22 cellular contexts compared by ENCODE assay signal in genomic region chr20:54140927-54141566, GRCh38. TPM values are rescaled to one million over a fixed set of nuclear protein-coding genes. Genes with fewer than 3 reads are reported as not detected.
DNase-seq lines count a peak whose midpoint lies in the region; ATAC-seq and TF ChIP-seq lines count a peak whose summit lies in the region.
"Had no signal": no experiment of that assay in that cellular context is flagged by ENCODE, and none has a peak within 500 bp of the region (broad histone marks: within the 10 kb centered on the region; RNA-seq: fewer than 3 reads in every experiment).

No MANE protein-coding gene starts in this region.

- H3K4me1 Mint-ChIP-seq in mesothelial cell of epicardium, result peaks cover 4% of the 10 kb centered on the region
- no peaks in the 10 kb centered on the region for H3K4me1 Mint-ChIP-seq in stimulated activated memory B cell treated with anti-CD40 and anti-IgM and Interleukin-4, amounts not matched to agents 10 μg/mL and 1 μg/mL and 100 μg/mL, for 72 hours
- H3K4me1 Mint-ChIP-seq: activated naive CD4-positive, alpha-beta T cell treated with anti-CD3 and anti-CD28 coated beads, Interleukin-2, amount 50 U/mL, for 24 hours; central memory CD8-positive, alpha-beta T cell; endodermal cell had no signal

- TF ChIP-seq CTCF in PC-9 (conservative IDR thresholded peaks at IDR 0.05), result no peak
- TF ChIP-seq CTCF in mammary epithelial cell (conservative IDR thresholded peaks at IDR 0.05 in 1 of 2, IDR thresholded peaks at IDR 0.05 in 1 of 2; ENCODE audit: extremely low read depth in 1 of 2, insufficient read depth in 1 of 2, low read depth in 1 of 2, low read length in 2 of 2), result no peak
- no peak for TF ChIP-seq CTCF in mesothelial cell of epicardium (IDR thresholded peaks at IDR 0.05; ENCODE audit: unreplicated experiment)

- POLR2A ChIA-PET in PC-9 (lab: Charles Lee; ENCODE audit: unreplicated experiment), result interaction anchor here (0.6 kb wide), 1 partner anchor 547 kb away, joined by 4 read pairs; no protein-coding TSS in a partner anchor

- H4K20me1 ChIP-seq in PC-9 (ENCODE audit: insufficient read depth) (no peaks in the 10 kb centered on the region), mammary epithelial cell (ENCODE audit: insufficient read depth, low read length) (no peaks in the 10 kb centered on the region)

- DNase-seq in EL (peak; percentile 89), PC-9 (peak; percentile 26 to 96), mammary epithelial cell (peak; percentile 91), mesothelial cell of epicardium (ENCODE audit: low spot score in 2 of 2, unreplicated experiment in 2 of 2) (no peak), NCI-H345 (lab: John Stamatoyannopoulos, UW) (no peak), LoVo (ENCODE audit: low spot score) (no peak)
- DNase-seq: activated T-cell treated with anti-CD3 and anti-CD28 coated beads for 4 hours; DND-41; endodermal cell; glutamatergic neuron; NCI-H2029; NCI-H526 treated with DMSO at 0.1 percent for 48 hours; Peyer's patch; stimulated activated CD4-positive, alpha-beta T cell treated with anti-CD3 and anti-CD28 coated beads, Interleukin-12 subunit alpha, Interleukin-12 subunit beta, amount 100 ng/mL, for 4 hours had no signal

- H3K4me2 ChIP-seq in PC-9 (peak overlapping the region; percentile 17; the same call in 1 of the 2 replicates), mammary epithelial cell (ENCODE audit: insufficient read depth, low read depth, low read length) (peak overlapping the region; percentile 6)

- CTCF ChIA-PET in PC-9 (lab: Charles Lee), result no interaction called here
- CTCF ChIA-PET in mammary epithelial cell (lab: Charles Lee; ENCODE audit: low non-redundant PET), result no interaction called here

- H3K79me2 ChIP-seq in PC-9 (ENCODE audit: low read depth) (no peaks in the 10 kb centered on the region), mammary epithelial cell (ENCODE audit: insufficient read depth, low read length) (no peaks in the 10 kb centered on the region)
- H3K79me2 ChIP-seq: parathyroid adenoma had no signal

- H3K4me3 ChIP-seq in PC-9 (no peak overlapping the region), mammary epithelial cell (replicated peaks in 1 of 3; ENCODE audit: insufficient read depth in 1 of 3, low read depth in 2 of 3, low read length in 3 of 3) (no peak overlapping the region)
- H3K4me3 ChIP-seq: Peyer's patch had no signal

- H3F3A ChIP-seq in PC-9 (ENCODE audit: insufficient read depth, low read depth), result peaks cover 29% of the 10 kb centered on the region

- H3K27me3 ChIP-seq in PC-9 (ENCODE audit: insufficient read depth, low read depth) (no peaks in the 10 kb centered on the region), mammary epithelial cell (ENCODE audit: insufficient read depth, low read length) (no peaks in the 10 kb centered on the region)
- H3K27me3 ChIP-seq: Peyer's patch had no signal

- peak overlapping the region; percentile 60 for H3K27ac Mint-ChIP-seq in mesothelial cell of epicardium
- no peak overlapping the region for H3K27ac Mint-ChIP-seq in stimulated activated memory B cell treated with anti-CD40 and anti-IgM and Interleukin-4, amounts not matched to agents 10 μg/mL and 1 μg/mL and 100 μg/mL, for 72 hours
- H3K27ac Mint-ChIP-seq: activated naive CD4-positive, alpha-beta T cell treated with anti-CD3 and anti-CD28 coated beads, Interleukin-2, amount 50 U/mL, for 24 hours; endodermal cell; T-helper 1 cell treated with Interleukin-12 subunit alpha and Interleukin-12 subunit beta and Interleukin-4 antibody, amounts not matched to agents 30 μg/mL and 1 μg/mL, for 36 hours had no signal

- peaks cover 33% of the 10 kb centered on the region for H3K4me1 ChIP-seq in PC-9 (replicated peaks; ENCODE audit: insufficient read depth)
- peaks cover 33% of the 10 kb centered on the region for H3K4me1 ChIP-seq in mammary epithelial cell (ENCODE audit: insufficient read depth, low read length)
- H3K4me1 ChIP-seq: parathyroid adenoma, Peyer's patch had no signal

- H3K4me3 Mint-ChIP-seq in mesothelial cell of epicardium, result no peak overlapping the region
- H3K4me3 Mint-ChIP-seq in stimulated activated memory B cell treated with anti-CD40 and anti-IgM and Interleukin-4, amounts not matched to agents 10 μg/mL and 1 μg/mL and 100 μg/mL, for 72 hours, result no peak overlapping the region
- H3K4me3 Mint-ChIP-seq: activated naive CD4-positive, alpha-beta T cell treated with anti-CD3 and anti-CD28 coated beads, Interleukin-2, amount 50 U/mL, for 24 hours; central memory CD8-positive, alpha-beta T cell; endodermal cell; T-helper 1 cell treated with Interleukin-12 subunit alpha and Interleukin-12 subunit beta and Interleukin-4 antibody, amounts not matched to agents 30 μg/mL and 1 μg/mL, for 36 hours had no signal

- H3K36me3 ChIP-seq in PC-9 (ENCODE audit: low read depth) (no peaks in the 10 kb centered on the region), mammary epithelial cell (ENCODE audit: insufficient read depth, low read length) (no peaks in the 10 kb centered on the region)
- H3K36me3 ChIP-seq: Peyer's patch had no signal

- peak overlapping the region; percentile 93 for H3K27ac ChIP-seq in PC-9
- peak overlapping the region; percentile 90 for H3K27ac ChIP-seq in mammary epithelial cell (ENCODE audit: insufficient read depth, low read depth, low read length)
- H3K27ac ChIP-seq: C4-2B, parathyroid adenoma, Peyer's patch had no signal

- peaks cover 4% of the 10 kb centered on the region for H3K9me3 Mint-ChIP-seq in mesothelial cell of epicardium
- no peaks in the 10 kb centered on the region for H3K9me3 Mint-ChIP-seq in stimulated activated memory B cell treated with anti-CD40 and anti-IgM and Interleukin-4, amounts not matched to agents 10 μg/mL and 1 μg/mL and 100 μg/mL, for 72 hours
- H3K9me3 Mint-ChIP-seq: activated naive CD4-positive, alpha-beta T cell treated with anti-CD3 and anti-CD28 coated beads, Interleukin-2, amount 50 U/mL, for 24 hours; central memory CD8-positive, alpha-beta T cell; T-helper 1 cell treated with Interleukin-12 subunit alpha and Interleukin-12 subunit beta and Interleukin-4 antibody, amounts not matched to agents 30 μg/mL and 1 μg/mL, for 36 hours had no signal

- H2AFZ ChIP-seq in PC-9, result no peak overlapping the region
- H2AFZ ChIP-seq in mammary epithelial cell (ENCODE audit: low read depth, low read length), result peak overlapping the region; percentile 60
- H2AFZ ChIP-seq: parathyroid adenoma had no signal

- WGBS in mammary epithelial cell (ENCODE audit: low coverage, missing lambda C conversion rate), result 14% methylated on average over 6 of the region's 6 CpGs

- no peak for ATAC-seq in HG03378 (IDR thresholded peaks at IDR 0.05; ENCODE audit: unreplicated experiment)
- ATAC-seq in stimulated activated memory B cell treated with anti-CD40 and anti-IgM and Interleukin-4, amounts not matched to agents 10 μg/mL and 1 μg/mL and 100 μg/mL, for 72 hours, result no peak
- ATAC-seq: activated CD4-positive, CD25-positive, alpha-beta regulatory T cell treated with anti-CD3 and anti-CD28 coated beads, Interleukin-2, amount 50 U/mL, for 24 hours had no signal

- H3K9me3 ChIP-seq in PC-9 (ENCODE audit: insufficient read depth, low read depth) (peaks cover 46% of the 10 kb centered on the region), mammary epithelial cell (replicated peaks; ENCODE audit: insufficient read depth, low read length) (peaks cover 6% of the 10 kb centered on the region)
- H3K9me3 ChIP-seq: Peyer's patch had no signal

- in situ Hi-C loops in mammary epithelial cell (cut with MboI; ENCODE audit: low sequenced_read_pairs in 2 of 2), result no loop called here

- dilution Hi-C loops in mammary epithelial cell (cut with HindIII; ENCODE audit: low sequenced_read_pairs), result no loop called here

- BruUV-seq in PC-9 (replicated peaks; lab: Mats Ljungman, UMichigan), result no TSS peak
- BruUV-seq in mammary epithelial cell (replicated peaks; lab: Mats Ljungman, UMichigan), result no TSS peak

- H3K9ac ChIP-seq in mammary epithelial cell (ENCODE audit: insufficient read depth, low read length), result no peak overlapping the region
- H3K9ac ChIP-seq: parathyroid adenoma had no signal

- no peaks in the 10 kb centered on the region for H3K27me3 Mint-ChIP-seq in mesothelial cell of epicardium (ENCODE audit: low read depth)
- H3K27me3 Mint-ChIP-seq in stimulated activated memory B cell treated with anti-CD40 and anti-IgM and Interleukin-4, amounts not matched to agents 10 μg/mL and 1 μg/mL and 100 μg/mL, for 72 hours, result no peaks in the 10 kb centered on the region

- H3K36me3 Mint-ChIP-seq in mesothelial cell of epicardium, result no peaks in the 10 kb centered on the region
- H3K36me3 Mint-ChIP-seq in stimulated activated memory B cell treated with anti-CD40 and anti-IgM and Interleukin-4, amounts not matched to agents 10 μg/mL and 1 μg/mL and 100 μg/mL, for 72 hours, result no peaks in the 10 kb centered on the region
- H3K36me3 Mint-ChIP-seq: activated naive CD4-positive, alpha-beta T cell treated with anti-CD3 and anti-CD28 coated beads, Interleukin-2, amount 50 U/mL, for 24 hours had no signal

- intact Hi-C loops in PC-9 (cut with micrococcal nuclease; ENCODE audit: unreplicated experiment) (loop anchor here (1.0 kb wide), 1 partner anchor 18 kb away; no protein-coding TSS in a partner anchor), mammary epithelial cell (cut with micrococcal nuclease) (loop anchor here (1.0 to 2.0 kb wide), 3 partner anchors 9 to 36 kb away; no protein-coding TSS in a partner anchor)

- H3K9me2 ChIP-seq in PC-9 (ENCODE audit: insufficient read depth), result no peaks in the 10 kb centered on the region

RNA-seq across cellular contexts. Expression of gene CYP24A1, which starts 32.7 kb away (rescaled TPM):
- total RNA-seq in PC-9 (2021) (2.7 and 4.9 TPM in 2 replicates), mammary epithelial cell (1 to 10 TPM; 1.3 to 6.2 TPM), mesothelial cell of epicardium (21.3 to 25.3 TPM (median 23.6 TPM) in 3 replicates)
- 4.7 TPM for polyA plus RNA-seq in mammary epithelial cell
- polyA minus RNA-seq in mammary epithelial cell, result 8.2 TPM
- total RNA-seq: Peyer's patch had no signal

Comparison
In these comparisons a context has a peak if more than half of its experiments do, and no peak if none do; other contexts are left out.
1. DNase-seq: peak in EL (single experiment), PC-9 (2 of 2) and mammary epithelial cell (single experiment); none in mesothelial cell of epicardium (0 of 2), NCI-H345 (single experiment) and LoVo (single experiment).